17 cellular contexts compared by ENCODE assay signal in the genomic region with DNA sequence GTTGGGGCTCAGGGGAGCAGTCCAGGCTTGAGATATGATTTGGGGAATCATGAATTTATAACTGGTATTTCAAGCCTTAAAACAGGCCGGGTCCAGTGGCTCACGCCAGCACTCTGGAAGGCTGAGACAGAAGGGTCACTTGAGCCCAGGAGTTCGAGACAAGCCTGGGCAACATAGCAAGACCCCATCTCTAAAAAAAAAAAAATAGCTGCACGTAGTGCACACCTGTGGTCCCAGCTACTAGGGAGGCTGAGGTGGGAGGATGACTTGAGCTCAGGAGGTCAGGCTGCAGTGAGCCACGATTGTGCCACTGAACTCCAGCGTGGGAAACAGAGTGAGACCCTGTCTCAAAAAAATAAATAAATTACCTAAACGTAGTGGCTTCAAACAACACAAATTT.
A peak's percentile ranks its signal among the peaks of the same experiment; 100 is the strongest.
DNase-seq lines count a peak whose midpoint lies in the region; ATAC-seq and TF ChIP-seq lines count a peak whose summit lies in the region.
"Had no signal": no experiment of that assay in that cellular context is flagged by ENCODE, and none has a peak within 500 bp of the region (broad histone marks: within the 10 kb centered on the region; RNA-seq: fewer than 3 reads in every experiment).

No MANE protein-coding gene starts in this region.

- no peaks in the 10 kb centered on the region for H3K9me3 Mint-ChIP-seq in H9

- H3K36me3 Mint-ChIP-seq in H9 (ENCODE audit: insufficient read depth in 1 of 3, low read depth in 3 of 3): peaks cover 10 to 38% (median 32%) of the 10 kb centered on the region in 3 experiments; a peak in 6 of 7 replicates

- H2BK120ac ChIP-seq in H9 (ENCODE audit: low read depth, low read length, poor library complexity, severe bottlenecking): no peak overlapping the region

- intact Hi-C loops in esophagus squamous epithelium (cut with DNase I) (no loop called here), stomach (cut with DNase I; ENCODE audit: low total_unique reads) (no loop called here)

- H4K5ac ChIP-seq in H9 (ENCODE audit: insufficient read length, low read depth, low read length): no peak overlapping the region

- no peak overlapping the region for H2BK12ac ChIP-seq in H9 (ENCODE audit: insufficient read length, low read depth, low read length)

- H3K18ac ChIP-seq in H9 (ENCODE audit: insufficient read length, low read depth, low read length): no peak overlapping the region

- H3K27me3 ChIP-seq in H9 (ENCODE audit: insufficient read depth, low read length): no peaks in the 10 kb centered on the region
- no peaks in the 10 kb centered on the region for H3K27me3 ChIP-seq in RWPE2 (ENCODE audit: insufficient read depth, poor library complexity, severe bottlenecking)
- H3K27me3 ChIP-seq in esophagus squamous epithelium: no peaks in the 10 kb centered on the region
- H3K27me3 ChIP-seq in stomach: no peaks in the 10 kb centered on the region
- no peaks in the 10 kb centered on the region for H3K27me3 ChIP-seq in tibial nerve

- no peaks in the 10 kb centered on the region for H3K23me2 ChIP-seq in H9 (ENCODE audit: insufficient read length, low read depth, low read length, poor library complexity, severe bottlenecking)

- no peak overlapping the region for H3K4me2 ChIP-seq in H9 (ENCODE audit: insufficient read depth, insufficient read length, low read length)
- H3K4me2 ChIP-seq: SK-N-SH had no signal

- peaks cover 4 to 12% of the 10 kb centered on the region in 2 experiments for H3K4me1 Mint-ChIP-seq in H9

- ATAC-seq in RWPE2 (ENCODE audit: low read depth): no peak

- no peaks in the 10 kb centered on the region for H4K20me1 ChIP-seq in H9 (ENCODE audit: control insufficient read depth, insufficient read depth, insufficient read length)

- H3K79me1 ChIP-seq in H9 (ENCODE audit: insufficient read depth, low read depth, low read length, poor library complexity, severe bottlenecking): no peaks in the 10 kb centered on the region

- no peak overlapping the region for H2AK5ac ChIP-seq in H9 (ENCODE audit: insufficient read length, low read length)

- no peak overlapping the region for H4K8ac ChIP-seq in H9 (replicated peaks; ENCODE audit: insufficient read length, low read depth, low read length)

- no peak overlapping the region for H2AFZ ChIP-seq in H9 (ENCODE audit: low read length)

- TF ChIP-seq EP300 in stomach (IDR thresholded peaks at IDR 0.05) (no peak), tibial nerve (IDR thresholded peaks at IDR 0.05) (no peak)

- no peak overlapping the region for H3K9ac ChIP-seq in H9 (ENCODE audit: extremely low read depth, insufficient read length, low read length)
- H3K9ac ChIP-seq: SK-N-SH had no signal

- no peak overlapping the region for H3K56ac ChIP-seq in H9 (ENCODE audit: insufficient read length, low read depth, low read length)

- H3K4me1 ChIP-seq in H9 (ENCODE audit: insufficient read depth, low read length) (no peaks in the 10 kb centered on the region), RWPE2 (ENCODE audit: insufficient read depth, poor library complexity, severe bottlenecking) (peaks cover 9% of the 10 kb centered on the region), esophagus squamous epithelium (peaks cover 28 to 80% (median 40%) of the 10 kb centered on the region in 3 donors), stomach (peaks cover 14 to 26% (median 19%) of the 10 kb centered on the region in 4 donors), tibial nerve (peaks cover 0 to 25% (median 9%) of the 10 kb centered on the region in 4 donors)

- H3K27ac Mint-ChIP-seq in H9: peak overlapping the region in 2 of 3 experiments; percentile 12 to 45; a peak in 3 of 7 replicates

- TF ChIP-seq POLR2A in esophagus squamous epithelium (IDR thresholded peaks at IDR 0.05) (no peak), stomach (IDR thresholded peaks at IDR 0.05) (no peak), tibial nerve (IDR thresholded peaks at IDR 0.05) (no peak)

- H3K14ac ChIP-seq in H9 (ENCODE audit: insufficient read depth, low read length): no peak overlapping the region

- H3K36me3 ChIP-seq in RWPE2 (ENCODE audit: low read depth): peaks cover 3% of the 10 kb centered on the region; the same call in 1 of the 2 replicates
- no peaks in the 10 kb centered on the region for H3K36me3 ChIP-seq in esophagus squamous epithelium
- H3K36me3 ChIP-seq in stomach: no peaks in the 10 kb centered on the region
- H3K36me3 ChIP-seq in tibial nerve: no peaks in the 10 kb centered on the region

- H3K9me3 ChIP-seq in H9 (ENCODE audit: control insufficient read depth, low read depth, low read length) (no peaks in the 10 kb centered on the region), RWPE2 (ENCODE audit: severe bottlenecking) (no peaks in the 10 kb centered on the region), esophagus squamous epithelium (no peaks in the 10 kb centered on the region), stomach (no peaks in the 10 kb centered on the region), tibial nerve (no peaks in the 10 kb centered on the region)
- H3K9me3 ChIP-seq: SK-N-SH had no signal

- TF ChIP-seq CTCF in H9 (conservative IDR thresholded peaks at IDR 0.05) (no peak), RWPE2 (IDR thresholded peaks at IDR 0.05; ENCODE audit: poor library complexity, severe bottlenecking) (no peak), esophagus squamous epithelium (IDR thresholded peaks at IDR 0.05) (no peak), stomach (IDR thresholded peaks at IDR 0.05) (no peak), tibial nerve (IDR thresholded peaks at IDR 0.05) (no peak)

- no peak for DNase-seq in H9
- DNase-seq in RWPE2 (ENCODE audit: low spot score): no peak
- DNase-seq in esophagus squamous epithelium (lab: John Stamatoyannopoulos, UW): no peak
- no peak for DNase-seq in stomach
- no peak for DNase-seq in NAMALWA (ENCODE audit: low spot score)
- DNase-seq in NCI-H1930 (lab: John Stamatoyannopoulos, UW): no peak
- no peak for DNase-seq in activated naive CD4-positive, alpha-beta T cell (lab: John Stamatoyannopoulos, UW)
- DNase-seq in tibial nerve (ENCODE audit: low spot score in 2 of 2): no peak
- DNase-seq: COR-L47, DMS153, H7, NCI-H1436, NCI-H2029 treated with DMSO at 0.1 percent for 48 hours, NCI-H510A, NCI-H774, Right ventricle myocardium superior, SK-N-SH had no signal

- H3K27ac ChIP-seq in H9 (ENCODE audit: insufficient read length, low read depth, low read length) (no peak overlapping the region), RWPE2 (ENCODE audit: poor library complexity, severe bottlenecking) (peak overlapping the region; percentile 40), esophagus squamous epithelium (peak overlapping the region; percentile 74 to 85 (median 79)), stomach (peak overlapping the region; percentile 21 to 60 (median 55)), tibial nerve (no peak overlapping the region)

- no peak overlapping the region for H3T11ph ChIP-seq in H9 (ENCODE audit: low read length)

- H2BK15ac ChIP-seq in H9 (ENCODE audit: low read depth, low read length): no peak overlapping the region

- H2BK5ac ChIP-seq in H9 (ENCODE audit: insufficient read length, low read length): no peak overlapping the region

- no peak overlapping the region for H3K23ac ChIP-seq in H9 (ENCODE audit: insufficient read length, low read depth, low read length)

- H3K79me2 ChIP-seq in H9 (ENCODE audit: insufficient read depth, low read length): no peaks in the 10 kb centered on the region

- no peak overlapping the region for H2BK20ac ChIP-seq in H9 (ENCODE audit: low read depth, low read length, poor library complexity, severe bottlenecking)

- no peak overlapping the region for H3K4me3 ChIP-seq in RWPE2 (ENCODE audit: severe bottlenecking)
- H3K4me3 ChIP-seq in esophagus squamous epithelium: no peak overlapping the region
- H3K4me3 ChIP-seq in stomach: no peak overlapping the region
- no peak overlapping the region for H3K4me3 ChIP-seq in tibial nerve

- no CpG with 5 or more reads among the region's 7 CpGs for WGBS in H9 (ENCODE audit: extremely low coverage, insufficient read length, low lambda C conversion rate)
- WGBS in esophagus squamous epithelium, 2 donors: 30 to 55% methylated on average over 7 of the region's 7 CpGs
- WGBS in stomach, 5 donors: 84 to 91% (median 88%) methylated on average over 7 of the region's 7 CpGs
- WGBS in tibial nerve, 2 donors: 91 to 95% methylated on average over 7 of the region's 7 CpGs

- H3K4ac ChIP-seq in H9 (ENCODE audit: low read depth, low read length): no peak overlapping the region

- H4K91ac ChIP-seq in H9 (ENCODE audit: insufficient read length, low read depth, low read length): no peak overlapping the region

- H3K27me3 Mint-ChIP-seq in H9 (ENCODE audit: low read depth): no peaks in the 10 kb centered on the region

- no peak overlapping the region for H3K4me3 Mint-ChIP-seq in H9

Comparison
In these comparisons a context has a peak if more than half of its experiments do, and no peak if none do; other contexts are left out.
1. H3K27ac ChIP-seq: peak in RWPE2 (single experiment), esophagus squamous epithelium (4 of 4) and stomach (5 of 5); none in H9 (single experiment) and tibial nerve (0 of 4).